Comparison of ENCODE assay signal across 29 cellular contexts in genomic region chr12:40854669-40855068, GRCh38.
"Had no signal": no experiment of that assay in that cellular context is flagged by ENCODE, and none has a peak within 500 bp of the region (broad histone marks: within the 10 kb centered on the region; RNA-seq: fewer than 3 reads in every experiment).

No MANE protein-coding gene starts in this region.

- H3K27ac Mint-ChIP-seq: immature natural killer cell; mesothelial cell of epicardium; naive B cell; natural killer cell; nephron progenitor cell; progenitor cell of endocrine pancreas; stimulated activated naive B cell treated with anti-CD40 and anti-IgM and Interleukin-4, amounts not matched to agents 10 μg/mL and 1 μg/mL and 100 μg/mL, for 72 hours had no signal

- H3K27ac ChIP-seq: left lung, lower lobe of right lung, ovary, right atrium auricular region, skin epidermis, stomach, testis, thyroid gland, transverse colon, upper lobe of left lung, vagina had no signal

- H3K36me3 Mint-ChIP-seq: mesothelial cell of epicardium; naive B cell; natural killer cell; stimulated activated naive B cell treated with anti-CD40 and anti-IgM and Interleukin-4, amounts not matched to agents 10 μg/mL and 1 μg/mL and 100 μg/mL, for 72 hours had no signal

- DNase-seq: hippocampal formation; immature natural killer cell; kidney; left colon; left lung; lower lobe of right lung; mammary epithelial cell; mesenchymal stem cell; naive B cell; natural killer cell; nephron progenitor cell; ovary; stimulated activated CD4-positive, alpha-beta T cell treated with anti-CD3 and anti-CD28 coated beads, Interleukin-12 subunit alpha, Interleukin-12 subunit beta, amount 100 ng/mL, for 4 hours; stimulated activated CD4-positive, alpha-beta T cell treated with anti-CD3 and anti-CD28 coated beads, Interleukin-15, amount 100 ng/mL, for 24 hours; stimulated activated CD4-positive, alpha-beta T cell treated with anti-CD3 and anti-CD28 coated beads, Interleukin-2, amount 100 ng/mL, for 24 hours; stimulated activated CD4-positive, alpha-beta T cell treated with anti-CD3 and anti-CD28 coated beads, Interleukin-4, amount 100 ng/mL, for 1 hour; stimulated activated naive B cell treated with anti-CD40 and anti-IgM and Interleukin-4, amounts not matched to agents 10 μg/mL and 1 μg/mL and 100 μg/mL, for 72 hours; stimulated activated naive CD8-positive, alpha-beta T cell treated with anti-CD3 and anti-CD28 coated beads, Interleukin-15, Interleukin-2, amounts not matched to agents 100 U/mL and 50 U/mL, for 24 hours; stomach; testis; thyroid gland; transverse colon; upper lobe of left lung had no signal

- H3K4me3 Mint-ChIP-seq: immature natural killer cell; mesothelial cell of epicardium; naive B cell; natural killer cell; nephron progenitor cell; stimulated activated naive B cell treated with anti-CD40 and anti-IgM and Interleukin-4, amounts not matched to agents 10 μg/mL and 1 μg/mL and 100 μg/mL, for 72 hours had no signal

- H3K4me1 ChIP-seq: left lung, lower lobe of right lung, right atrium auricular region, stomach, testis, thyroid gland, transverse colon, upper lobe of left lung, vagina had no signal

- H3K27me3 ChIP-seq: left lung, ovary, right atrium auricular region, stomach, testis, thyroid gland, transverse colon, upper lobe of left lung, vagina had no signal

- H3K27me3 Mint-ChIP-seq: naive B cell; stimulated activated naive B cell treated with anti-CD40 and anti-IgM and Interleukin-4, amounts not matched to agents 10 μg/mL and 1 μg/mL and 100 μg/mL, for 72 hours had no signal

- H3K4me1 Mint-ChIP-seq: immature natural killer cell; naive B cell; natural killer cell; nephron progenitor cell; stimulated activated naive B cell treated with anti-CD40 and anti-IgM and Interleukin-4, amounts not matched to agents 10 μg/mL and 1 μg/mL and 100 μg/mL, for 72 hours had no signal

- H3K4me3 ChIP-seq: left lung, lower lobe of right lung, ovary, right atrium auricular region, skin epidermis, stomach, testis, thyroid gland, transverse colon, upper lobe of left lung, vagina had no signal

- H3K9me3 ChIP-seq: left lung, lower lobe of right lung, ovary, right atrium auricular region, stomach, testis, thyroid gland, transverse colon, upper lobe of left lung, vagina had no signal

- H3K36me3 ChIP-seq: left lung, lower lobe of right lung, ovary, right atrium auricular region, stomach, thyroid gland, transverse colon, upper lobe of left lung, vagina had no signal

- ATAC-seq: left colon; left lung; lower lobe of right lung; natural killer cell; sciatic nerve; stimulated activated naive B cell treated with anti-CD40 and anti-IgM and Interleukin-4, amounts not matched to agents 10 μg/mL and 1 μg/mL and 100 μg/mL, for 72 hours; stimulated activated naive CD8-positive, alpha-beta T cell treated with anti-CD3 and anti-CD28 coated beads, Interleukin-15, Interleukin-2, amounts not matched to agents 100 U/mL and 50 U/mL, for 24 hours had no signal

- H3K9me3 Mint-ChIP-seq: nephron progenitor cell had no signal
